Comparison of ENCODE assay signal across 9 cellular contexts in genomic region chr6:44253307-44254101, GRCh38. TPM values are rescaled to one million over a fixed set of nuclear protein-coding genes. Genes with fewer than 3 reads are reported as not detected.
DNase-seq lines count a peak whose midpoint lies in the region; ATAC-seq, FAIRE-seq and TF ChIP-seq lines count a peak whose summit lies in the region.
"Had no signal": no experiment of that assay in that cellular context is flagged by ENCODE, and none has a peak within 500 bp of the region (broad histone marks: within the 10 kb centered on the region; RNA-seq: fewer than 3 reads in every experiment).

No MANE protein-coding gene starts in this region.

- peaks cover 45% of the 10 kb centered on the region for H3K36me3 ChIP-seq in neutrophil

- ATAC-seq in GM18867 (IDR thresholded peaks at IDR 0.05; ENCODE audit: unreplicated experiment), result no peak

- peaks cover 16 to 17% of the 10 kb centered on the region in 2 experiments for H3K4me1 ChIP-seq in neutrophil (ENCODE audit: control insufficient read depth in 1 of 2, insufficient read depth in 1 of 2, low read depth in 1 of 2, low read length in 1 of 2)

- H3K27me3 Mint-ChIP-seq in Calu3 (ENCODE audit: unreplicated experiment) (no peaks in the 10 kb centered on the region), HFFc6 (ENCODE audit: insufficient read depth) (peaks cover 35% of the 10 kb centered on the region)

- FAIRE-seq in urothelium cell line (lab: Jason Lieb, UNC), result no peak

- BruUV-seq in Calu3 (replicated peaks; lab: Mats Ljungman, UMichigan), result TSS peak; percentile 1

- peaks cover 100% of the 10 kb centered on the region for H3K36me3 Mint-ChIP-seq in Calu3 (ENCODE audit: insufficient read depth, unreplicated experiment)
- peaks cover 78% of the 10 kb centered on the region for H3K36me3 Mint-ChIP-seq in HFFc6 (ENCODE audit: low read depth)

- H3K4me1 Mint-ChIP-seq in Calu3 (ENCODE audit: low read depth, unreplicated experiment), result peaks cover 88% of the 10 kb centered on the region
- peaks cover 88% of the 10 kb centered on the region for H3K4me1 Mint-ChIP-seq in HFFc6 (ENCODE audit: low read depth)

- H3K27ac ChIP-seq in neutrophil, result no peak overlapping the region

- no peak overlapping the region for H3K4me3 ChIP-seq in cardiac fibroblast (replicated peaks in 1 of 2; ENCODE audit: low read depth in 2 of 2, low read length in 2 of 2)
- no peak overlapping the region for H3K4me3 ChIP-seq in neutrophil (ENCODE audit: low read depth in 1 of 2, low read length in 1 of 2)

- intact Hi-C loops in Calu3 (cut with micrococcal nuclease; ENCODE audit: unreplicated experiment), result no loop called here

- DNase-seq in Calu3 (peak; percentile 93), HFFc6 (peak; percentile 52), T-helper 1 cell (peak in 4 of 5 donors; percentile 47 to 65 (median 50)), cardiac fibroblast (ENCODE audit: low read depth in 2 of 2) (peak; percentile 39 to 52), urothelium cell line (ENCODE audit: low spot score) (no peak), midbrain (lab: John Stamatoyannopoulos, UW) (no peak)

- peaks cover 7% of the 10 kb centered on the region for H3K27me3 ChIP-seq in neutrophil

- peak; percentile 57 for TF ChIP-seq CTCF in Calu3 (IDR thresholded peaks at IDR 0.05; ENCODE audit: unreplicated experiment)
- peak; percentile 79 for TF ChIP-seq CTCF in HFFc6 (IDR thresholded peaks at IDR 0.05)
- TF ChIP-seq CTCF in cardiac fibroblast (IDR thresholded peaks at IDR 0.05; ENCODE audit: low read depth, low read length), result peak; percentile 43
- TF ChIP-seq CTCF in neutrophil (IDR thresholded peaks at IDR 0.05), result peak; percentile 10

- CTCF ChIA-PET in Calu3 (lab: Charles Lee), result interaction anchor here (0.5 to 1.0 kb wide), 3 partner anchors 17 to 157 kb away, joined by 3 to 4 read pairs (median 3); no protein-coding TSS in a partner anchor

- H3K9me3 Mint-ChIP-seq in Calu3 (ENCODE audit: low read depth, unreplicated experiment) (no peaks in the 10 kb centered on the region), HFFc6 (no peaks in the 10 kb centered on the region)

- H3K27ac Mint-ChIP-seq in Calu3 (ENCODE audit: unreplicated experiment), result peak overlapping the region; percentile 72
- peak overlapping the region; percentile 51 for H3K27ac Mint-ChIP-seq in HFFc6

- peak overlapping the region; percentile 86 for H3K4me3 Mint-ChIP-seq in Calu3 (ENCODE audit: low read depth, unreplicated experiment)
- H3K4me3 Mint-ChIP-seq in HFFc6, result peak overlapping the region; percentile 27

- no peaks in the 10 kb centered on the region for H3K9me3 ChIP-seq in neutrophil

RNA-seq across cellular contexts. Expression of gene SLC35B2, which starts 3.8 kb away (rescaled TPM):
- 129 and 143 TPM in 2 replicates for total RNA-seq in Calu3 (2022)
- 100 to 1,000 TPM; 108 to 132 (median 120) TPM for total RNA-seq in HFFc6 (2021; fragmentation: NEBNext Ultra II Directional; extraction: Animal tissue kit (Norgen Biotek cat#: 25700))

RNA-seq across cellular contexts. Expression of gene HSP90AB1, which starts 6.6 kb away (rescaled TPM):
- total RNA-seq in Calu3 (2022), result 2,072 and 2,073 TPM in 2 replicates
- 1,000 to 10,000 TPM in 1 of 6 experiments, 100 to 1,000 TPM in 5; 847 to 1,026 (median 920) TPM for total RNA-seq in HFFc6 (2021; fragmentation: NEBNext Ultra II Directional; extraction: Animal tissue kit (Norgen Biotek cat#: 25700))

RNA-seq across cellular contexts. Expression of gene NFKBIE, which starts 11.8 kb away (rescaled TPM):
- 32.7 and 37.8 TPM in 2 replicates for total RNA-seq in Calu3 (2022)
- total RNA-seq in HFFc6 (2021; fragmentation: NEBNext Ultra II Directional; extraction: Animal tissue kit (Norgen Biotek cat#: 25700)), result 1 to 10 TPM; 4.2 to 6.7 (median 5.8) TPM

RNA-seq across cellular contexts. Expression of gene TMEM151B, which starts 16.7 kb away (rescaled TPM):
- 0.12 TPM in 1 of 2 replicates, not detected in the other for total RNA-seq in Calu3 (2022)
- total RNA-seq in HFFc6 (2021; fragmentation: NEBNext Ultra II Directional; extraction: Animal tissue kit (Norgen Biotek cat#: 25700)), result not detected
- total RNA-seq: skeletal muscle tissue had no signal

RNA-seq across cellular contexts. Expression of gene SLC29A1, which starts 30.1 kb away (rescaled TPM):
- total RNA-seq in Calu3 (2022), result 90.1 and 92.8 TPM in 2 replicates
- 10 to 100 TPM; 14.9 to 29.9 (median 26.8) TPM for total RNA-seq in HFFc6 (2021; fragmentation: NEBNext Ultra II Directional; extraction: Animal tissue kit (Norgen Biotek cat#: 25700))

Comparison
In these comparisons a context has a peak if more than half of its experiments do, and no peak if none do; other contexts are left out.
1. DNase-seq: peak in Calu3 (single experiment), HFFc6 (single experiment), T-helper 1 cell (4 of 5) and cardiac fibroblast (2 of 2); none in urothelium cell line (single experiment) and midbrain (single experiment).
2. CTCF ChIP-seq: peak in every context shown above with its lines; median percentile 79 in HFFc6; 57 in Calu3; 43 in cardiac fibroblast; 10 in neutrophil.